Comparison of ENCODE assay signal across 8 cellular contexts in the genomic region with DNA sequence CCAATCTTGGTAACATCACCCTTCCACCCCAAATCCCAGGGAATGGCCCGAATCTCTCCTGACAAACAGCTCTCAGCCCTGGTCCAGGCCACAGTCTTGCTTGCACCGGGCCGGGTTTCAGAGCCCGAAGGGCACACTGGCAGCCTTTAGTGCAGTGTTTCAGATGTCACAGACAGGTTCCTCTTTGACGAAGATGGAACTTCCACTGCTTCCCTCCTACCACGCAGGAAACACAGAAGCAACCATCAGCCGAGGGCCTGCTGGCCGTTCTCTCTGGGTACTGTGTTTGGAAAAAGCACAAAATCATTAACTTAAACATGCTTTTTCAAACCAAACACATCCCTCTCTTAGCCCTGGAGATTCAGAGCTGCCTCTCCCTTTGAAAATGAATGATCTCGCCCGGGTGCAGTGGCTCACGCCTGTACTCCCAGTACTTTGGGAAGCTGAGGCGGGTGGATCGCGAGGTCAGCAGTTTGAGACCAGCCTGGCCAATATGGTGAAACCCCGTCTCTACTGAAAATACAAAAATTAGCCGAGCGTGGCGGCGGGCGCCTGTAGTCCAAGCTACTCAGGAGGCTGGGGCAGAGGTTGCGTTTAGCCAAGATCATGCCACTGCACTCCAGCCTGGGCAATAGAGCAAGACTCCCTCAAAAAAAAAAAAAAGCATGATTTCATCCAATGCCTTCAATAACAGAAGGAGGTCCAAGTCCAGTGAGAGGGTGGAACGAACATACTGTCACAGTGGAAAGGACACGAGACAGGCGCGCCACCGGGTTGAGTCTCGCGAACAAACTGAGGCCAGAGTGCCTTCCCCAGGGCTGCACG. TPM values are rescaled to one million over a fixed set of nuclear protein-coding genes. Genes with fewer than 3 reads are reported as not detected.
DNase-seq lines count a peak whose midpoint lies in the region; ATAC-seq, FAIRE-seq and TF ChIP-seq lines count a peak whose summit lies in the region.
"Not testable (repeated sequence)": the region's sequence is repeated elsewhere in the genome, so short reads cannot be mapped to it uniquely, and the experiment has no call there.

No MANE protein-coding gene starts in this region.

- H3F3A ChIP-seq in GM23248 (ENCODE audit: insufficient read depth); PC-3 (ENCODE audit: low read length, unreplicated experiment): not testable (repeated sequence)

- WGBS in A549 (ENCODE audit: missing lambda C conversion rate), result 82% methylated on average over 29 of the region's 29 CpGs
- 83 to 84% methylated on average over 29 of the region's 29 CpGs for WGBS in GM23248 (ENCODE audit: low coverage in 1 of 2, low lambda C conversion rate in 2 of 2, missing lambda C conversion rate in 2 of 2), 2 experiments

- not testable (repeated sequence) for H3K79me2 ChIP-seq in GM23248 (ENCODE audit: insufficient read depth); PC-3 (ENCODE audit: low read length)

- TF ChIP-seq RAD21 in A549 (conservative IDR thresholded peaks at IDR 0.05 in 1 of 2, IDR thresholded peaks at IDR 0.05 in 1 of 2), result not testable (repeated sequence)

- not testable (repeated sequence) for H3K27me3 Mint-ChIP-seq in activated T-cell treated with anti-CD3 and anti-CD28 coated beads, Interleukin-2, amount 50 U/mL, for 72 hours (ENCODE audit: low read depth)

- not testable (repeated sequence) for H3K27ac Mint-ChIP-seq in activated T-cell treated with anti-CD3 and anti-CD28 coated beads, Interleukin-2, amount 50 U/mL, for 72 hours

- not testable (repeated sequence) for H3K9me3 ChIP-seq in A549; GM23248 (ENCODE audit: low read depth); PC-3 (ENCODE audit: low read length); right atrium auricular region; muscle layer of duodenum (ENCODE audit: control insufficient read depth in 1 of 2, low read length in 2 of 2)

- peaks cover 24% of the 10 kb centered on the region for H3K4me1 Mint-ChIP-seq in activated T-cell treated with anti-CD3 and anti-CD28 coated beads, Interleukin-2, amount 50 U/mL, for 72 hours (ENCODE audit: low read depth)

- H3K9me2 ChIP-seq in GM23248 (ENCODE audit: insufficient read depth); PC-3 (replicated peaks; ENCODE audit: low read length): not testable (repeated sequence)

- not testable (repeated sequence) for ATAC-seq in A549; PC-3; activated T-cell treated with anti-CD3 and anti-CD28 coated beads, Interleukin-2, amount 50 U/mL, for 72 hours (replicated peaks in 1 of 2)

- not testable (repeated sequence) for H3K4me1 ChIP-seq in A549; GM23248 (ENCODE audit: insufficient read depth); PC-3 (ENCODE audit: insufficient read depth, low read length)
- peaks cover 0 to 20% of the 10 kb centered on the region in 2 donors for H3K4me1 ChIP-seq in right atrium auricular region
- H3K4me1 ChIP-seq in muscle layer of duodenum (ENCODE audit: control insufficient read depth in 1 of 2, insufficient read depth in 2 of 2, low read length in 2 of 2), result peaks cover 3 to 21% of the 10 kb centered on the region in 2 donors

- not testable (repeated sequence) for TF ChIP-seq EP300 in A549 (IDR thresholded peaks at IDR 0.05)

- H3K36me3 Mint-ChIP-seq in activated T-cell treated with anti-CD3 and anti-CD28 coated beads, Interleukin-2, amount 50 U/mL, for 72 hours (ENCODE audit: insufficient read depth in 2 of 2), result not testable (repeated sequence)

- H4K20me1 ChIP-seq in GM23248 (ENCODE audit: insufficient read depth); PC-3 (ENCODE audit: low read length): not testable (repeated sequence)

- H3K9me3 Mint-ChIP-seq in activated T-cell treated with anti-CD3 and anti-CD28 coated beads, Interleukin-2, amount 50 U/mL, for 72 hours, result not testable (repeated sequence)

- TF ChIP-seq CTCF in A549 (IDR thresholded peaks at IDR 0.05); PC-3 (conservative IDR thresholded peaks at IDR 0.05; ENCODE audit: low read depth, low read length); coronary artery (IDR thresholded peaks at IDR 0.05); right atrium auricular region (IDR thresholded peaks at IDR 0.05): not testable (repeated sequence)

- intact Hi-C loops in PC-3 (cut with micrococcal nuclease), result not testable (repeated sequence)

- in situ Hi-C loops in GM23248 (cut with MboI), result not testable (repeated sequence)

- H3K4me3 Mint-ChIP-seq in activated T-cell treated with anti-CD3 and anti-CD28 coated beads, Interleukin-2, amount 50 U/mL, for 72 hours, result peak overlapping the region; percentile 82 to 96

- H2AFZ ChIP-seq in GM23248 (peak overlapping the region; percentile 86), PC-3 (ENCODE audit: low read length) (peak overlapping the region; percentile 92)

- H3K4me3 ChIP-seq in A549, result peak overlapping the region; percentile 51
- H3K4me3 ChIP-seq in GM23248, result peak overlapping the region; percentile 71
- peak overlapping the region; percentile 75 for H3K4me3 ChIP-seq in PC-3 (ENCODE audit: low read length)
- peak overlapping the region; percentile 90 for H3K4me3 ChIP-seq in coronary artery
- H3K4me3 ChIP-seq in right atrium auricular region, result peak overlapping the region; percentile 46 to 95
- H3K4me3 ChIP-seq in muscle layer of duodenum (ENCODE audit: low read depth in 1 of 2, low read length in 2 of 2), result peak overlapping the region; percentile 57 to 71
- H3K4me3 ChIP-seq in skin epidermis, result peak overlapping the region; percentile 41 to 99 (median 77)

- not testable (repeated sequence) for H3K36me3 ChIP-seq in GM23248 (ENCODE audit: low read depth); PC-3 (ENCODE audit: low read depth, low read length); right atrium auricular region; muscle layer of duodenum (ENCODE audit: control insufficient read depth in 1 of 2, insufficient read depth in 2 of 2, low read length in 2 of 2)

- CTCF ChIA-PET in A549 (lab: Yijun Ruan, JAX); PC-3 (lab: Charles Lee): not testable (repeated sequence)

- TF ChIP-seq POLR2A in A549 (IDR thresholded peaks at IDR 0.05; ENCODE audit: low read length), result not testable (repeated sequence)

- not testable (repeated sequence) for FAIRE-seq in A549 (lab: Jason Lieb, UNC)

- peak overlapping the region; percentile 90 for H3K4me2 ChIP-seq in A549
- peak overlapping the region; percentile 90 for H3K4me2 ChIP-seq in GM23248 (ENCODE audit: unreplicated experiment)
- H3K4me2 ChIP-seq in PC-3 (ENCODE audit: low read length), result peak overlapping the region; percentile 89

- POLR2A ChIA-PET in A549 (lab: Yijun Ruan, JAX); PC-3 (lab: Charles Lee; ENCODE audit: unreplicated experiment): not testable (repeated sequence)

- peak overlapping the region; percentile 72 to 79 for H3K27ac ChIP-seq in A549
- H3K27ac ChIP-seq in GM23248; PC-3 (ENCODE audit: low read length); muscle layer of duodenum (ENCODE audit: low read length): not testable (repeated sequence)
- peak overlapping the region in 1 of 2 donors; percentile 87 for H3K27ac ChIP-seq in coronary artery
- H3K27ac ChIP-seq in right atrium auricular region, result peak overlapping the region; percentile 62 to 75
- H3K27ac ChIP-seq in skin epidermis, result peak overlapping the region in 19 of 21 experiments; percentile 14 to 84 (median 70)

- not testable (repeated sequence) for BruUV-seq in PC-3 (replicated peaks; lab: Mats Ljungman, UMichigan)

- H3K9ac ChIP-seq in GM23248 (peak overlapping the region; percentile 68), PC-3 (ENCODE audit: low read length) (peak overlapping the region; percentile 53; the same call in 1 of the 2 replicates)

- H3K27me3 ChIP-seq in GM23248 (replicated peaks; ENCODE audit: insufficient read depth); PC-3 (ENCODE audit: low read length); right atrium auricular region; muscle layer of duodenum (ENCODE audit: low read depth, low read length): not testable (repeated sequence)

- not testable (repeated sequence) for DNase-seq in A549 (ENCODE audit: low read depth in 1 of 2, low spot score in 1 of 2); GM23248; PC-3; activated T-cell treated with anti-CD3 and anti-CD28 coated beads, Interleukin-2, amount 50 U/mL, for 72 hours; right atrium auricular region (ENCODE audit: low spot score)
- DNase-seq in coronary artery (ENCODE audit: low spot score), result peak; percentile 72

RNA-seq across cellular contexts. Expression of a gene that starts 8.7 kb away (rescaled TPM):
- polyA plus RNA-seq in A549 (2011; rRNA removed), result 4.4 TPM in 2 replicates
- polyA plus RNA-seq in A549 (2012; cell fraction: cytosol; rRNA removed), result 13.2 TPM in 2 replicates
- 55.2 and 67.4 TPM in 2 replicates for polyA plus RNA-seq in A549 (2012; cell fraction: nucleus; rRNA removed)
- polyA plus RNA-seq in A549 (2017; fragmentation: RNase III; extraction: RNeasy Plus Mini Kit Qiagen cat#74134 plus additional on column Dnase treatment), result 6.8 to 11.8 TPM (median 10.6 TPM) in 3 replicates
- 4.7 and 7.1 TPM in 2 replicates for polyA minus RNA-seq in A549 (2011; rRNA and poly(A)+ RNA removed)
- total RNA-seq in GM23248 (2014; rRNA removed; shearing (Covaris generic)), result 17.6 and 24.0 TPM in 2 replicates
- polyA plus RNA-seq in GM23248 (2016; fragmentation: Nextera tagmentation; extraction: Ambion mirVana), result 5.2 and 7.0 TPM in 2 replicates
- total RNA-seq in PC-3 (2014; rRNA removed), result 24.6 and 51.6 TPM in 2 replicates
- 10 to 100 TPM; 16.8 to 24.7 TPM for total RNA-seq in activated T-cell treated with anti-CD3 and anti-CD28 coated beads, Interleukin-2, amount 50 U/mL, for 72 hours
- 10 to 100 TPM; 10.0 to 11.7 TPM for total RNA-seq in right atrium auricular region

RNA-seq across cellular contexts. Expression of a gene that starts 17.2 kb away (rescaled TPM):
- 56.2 TPM in 1 of 2 replicates, not detected in the other for polyA plus RNA-seq in A549 (2011; rRNA removed)
- polyA plus RNA-seq in A549 (2012; cell fraction: cytosol; rRNA removed), result not detected in 2 replicates
- not detected in 2 replicates for polyA plus RNA-seq in A549 (2012; cell fraction: nucleus; rRNA removed)
- 6.5 to 8.5 TPM (median 6.6 TPM) in 3 replicates for polyA plus RNA-seq in A549 (2017; fragmentation: RNase III; extraction: RNeasy Plus Mini Kit Qiagen cat#74134 plus additional on column Dnase treatment)
- polyA minus RNA-seq in A549 (2011; rRNA and poly(A)+ RNA removed), result 38,453 and 40,699 TPM in 2 replicates
- total RNA-seq in GM23248 (2014; rRNA removed; shearing (Covaris generic)), result under 0.01 TPM in 1 of 2 replicates, not detected in the other
- polyA plus RNA-seq in GM23248 (2016; fragmentation: Nextera tagmentation; extraction: Ambion mirVana), result not detected in 2 replicates
- total RNA-seq in PC-3 (2014; rRNA removed), result under 0.01 TPM in 2 replicates
- total RNA-seq in activated T-cell treated with anti-CD3 and anti-CD28 coated beads, Interleukin-2, amount 50 U/mL, for 72 hours, result 1,000 to 10,000 TPM; 1,100 to 1,278 TPM
- not detected for total RNA-seq in right atrium auricular region

Comparison
In these comparisons a context has a peak if more than half of its experiments do, and no peak if none do; other contexts are left out.
1. RNA of a gene that starts 17.2 kb away (total RNA-seq): 1,100 to 1,278 TPM in activated T-cell treated with anti-CD3 and anti-CD28 coated beads, Interleukin-2, amount 50 U/mL, for 72 hours; under 0.01 TPM in GM23248, under 0.01 TPM in PC-3 and not detected in right atrium auricular region; every median in the first group is over 1,000 times any median in the second.
2. Peak in every context shown above with its lines, with median percentiles within 50 percentile points of each other: H3K4me2 ChIP-seq and H3K4me3 ChIP-seq.